In the genomic region with DNA sequence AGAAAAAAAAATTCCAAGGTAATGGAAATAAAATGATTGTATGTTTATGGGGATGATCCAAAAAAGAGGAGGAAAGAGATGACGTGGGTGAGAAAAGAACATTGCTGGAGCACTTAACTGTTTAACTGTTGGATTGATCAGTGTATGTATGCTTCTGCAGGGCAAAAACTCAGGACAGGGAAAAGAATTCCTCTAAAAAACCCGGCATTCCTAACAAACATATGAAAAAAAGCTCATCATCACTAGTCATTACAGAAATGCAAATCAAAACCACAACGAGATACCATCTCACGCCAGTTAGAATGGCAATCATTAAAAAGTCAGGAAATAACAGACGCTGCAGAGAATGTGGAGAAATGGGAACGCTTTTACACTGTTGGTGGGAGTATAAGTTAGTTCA, we compare ENCODE assay signal across 22 cellular contexts. TPM values are rescaled to one million over a fixed set of nuclear protein-coding genes. Genes with fewer than 3 reads are reported as not detected.
DNase-seq lines count a peak whose midpoint lies in the region; ATAC-seq and TF ChIP-seq lines count a peak whose summit lies in the region.
"Had no signal": no experiment of that assay in that cellular context is flagged by ENCODE, and none has a peak within 500 bp of the region (broad histone marks: within the 10 kb centered on the region; RNA-seq: fewer than 3 reads in every experiment).

No MANE protein-coding gene starts in this region.

- H3K4me3 ChIP-seq in neuronal stem cell (ENCODE audit: low read length in 2 of 2): no peak overlapping the region
- H3K4me3 ChIP-seq: Peyer's patch had no signal

- H3K27ac Mint-ChIP-seq in natural killer cell (peak overlapping the region; percentile 47 to 97), chondrocyte (ENCODE audit: unreplicated experiment) (no peak overlapping the region), nephron progenitor cell (no peak overlapping the region)
- H3K27ac Mint-ChIP-seq in natural killer cell treated with Interleukin-12 subunit alpha and Interleukin-12 subunit beta and Interleukin-15 and Interleukin-18, amount 100 ng/mL, for 72 hours: no peak overlapping the region

- no peak overlapping the region for H2AFZ ChIP-seq in neuronal stem cell (ENCODE audit: low read length)

- no peak overlapping the region for H4K8ac ChIP-seq in neuronal stem cell (ENCODE audit: low read depth, low read length)

- no peak overlapping the region for H3K23ac ChIP-seq in neuronal stem cell (ENCODE audit: low read depth, low read length, poor library complexity)

- H2BK5ac ChIP-seq in neuronal stem cell (ENCODE audit: low read length): no peak overlapping the region

- H3K4me1 ChIP-seq in foreskin keratinocyte (peaks cover 14% of the 10 kb centered on the region), neuronal stem cell (ENCODE audit: control insufficient read depth in 2 of 2, insufficient read depth in 1 of 2, low read depth in 1 of 2, low read length in 2 of 2) (peaks cover 4 to 15% of the 10 kb centered on the region in 2 donors)

- H2BK15ac ChIP-seq in neuronal stem cell (ENCODE audit: low read length): no peak overlapping the region

- no peak overlapping the region for H2BK120ac ChIP-seq in neuronal stem cell (ENCODE audit: low read depth, low read length)

- TF ChIP-seq CTCF in natural killer cell (IDR thresholded peaks at IDR 0.05) (no peak), chondrocyte (IDR thresholded peaks at IDR 0.05) (no peak), nephron progenitor cell (IDR thresholded peaks at IDR 0.05) (no peak), foreskin keratinocyte (conservative IDR thresholded peaks at IDR 0.05) (no peak)

- H3K4me3 Mint-ChIP-seq in natural killer cell (peak overlapping the region; percentile 57), chondrocyte (ENCODE audit: unreplicated experiment) (peak overlapping the region; percentile 13), nephron progenitor cell (peak overlapping the region; percentile 19)
- no peak overlapping the region for H3K4me3 Mint-ChIP-seq in natural killer cell treated with Interleukin-12 subunit alpha and Interleukin-12 subunit beta and Interleukin-15 and Interleukin-18, amount 100 ng/mL, for 72 hours

- H4K91ac ChIP-seq in neuronal stem cell (ENCODE audit: low read depth, low read length, poor library complexity): no peak overlapping the region

- DNase-seq in natural killer cell (no peak), chondrocyte (ENCODE audit: low spot score) (no peak), nephron progenitor cell (no peak), foreskin keratinocyte (no peak), NCI-H446 treated with DMSO at 0.1 percent for 48 hours (lab: John Stamatoyannopoulos, UW) (no peak), neuronal stem cell (ENCODE audit: low spot score) (no peak)
- DNase-seq in natural killer cell treated with Interleukin-12 subunit alpha and Interleukin-12 subunit beta and Interleukin-15 and Interleukin-18, amount 100 ng/mL, for 72 hours (ENCODE audit: low spot score): no peak
- DNase-seq: 8988T; AML-193; DMS 273 treated with DMSO at 0.1 percent for 48 hours; DND-41; Karpas-422; NCI-H1694 treated with DMSO at 0.1 percent for 48 hours; NCI-H2227 treated with DMSO at 0.1 percent for 48 hours; NCI-H510A treated with DMSO at 0.1 percent for 48 hours; NCI-H748 treated with DMSO at 0.1 percent for 48 hours; NK-92 treated with Interleukin-12 subunit alpha and Interleukin-12 subunit beta, amount 100 ng/mL, for 24 hours; Peyer's patch had no signal

- intact Hi-C loops in natural killer cell (cut with micrococcal nuclease): no loop called here

- no peak overlapping the region for H2BK12ac ChIP-seq in neuronal stem cell (ENCODE audit: low read length)

- peaks cover 29% of the 10 kb centered on the region in 2 donors for H3K4me1 Mint-ChIP-seq in natural killer cell
- H3K4me1 Mint-ChIP-seq in natural killer cell treated with Interleukin-12 subunit alpha and Interleukin-12 subunit beta and Interleukin-15 and Interleukin-18, amount 100 ng/mL, for 72 hours (ENCODE audit: low read depth in 2 of 2): peaks cover 21 to 22% of the 10 kb centered on the region in 2 donors
- peaks cover 34% of the 10 kb centered on the region for H3K4me1 Mint-ChIP-seq in chondrocyte (ENCODE audit: low read depth)
- H3K4me1 Mint-ChIP-seq in nephron progenitor cell: peaks cover 56% of the 10 kb centered on the region

- no peaks in the 10 kb centered on the region for H3K27me3 ChIP-seq in foreskin keratinocyte
- H3K27me3 ChIP-seq in neuronal stem cell (ENCODE audit: control insufficient read depth in 3 of 3, insufficient read depth in 3 of 3, low read depth in 1 of 3, low read length in 3 of 3): peaks cover 0 to 3% (median 0%) of the 10 kb centered on the region in 3 experiments
- H3K27me3 ChIP-seq: Peyer's patch had no signal

- H3K14ac ChIP-seq in neuronal stem cell (ENCODE audit: low read length): no peak overlapping the region

- H3K36me3 ChIP-seq in neuronal stem cell (replicated peaks in 1 of 2; ENCODE audit: control insufficient read depth in 2 of 2, insufficient read depth in 2 of 2, low read length in 2 of 2): no peaks in the 10 kb centered on the region
- H3K36me3 ChIP-seq: Peyer's patch had no signal

- ATAC-seq in natural killer cell: no peak
- ATAC-seq in natural killer cell treated with Interleukin-12 subunit alpha and Interleukin-12 subunit beta and Interleukin-15 and Interleukin-18, amount 100 ng/mL, for 72 hours: no peak
- no peak for ATAC-seq in foreskin keratinocyte
- no peak for ATAC-seq in esophagus mucosa
- ATAC-seq: SK-N-SH treated with all-trans-retinoic acid at 6 μM for 48 hours had no signal

- H3K9me3 Mint-ChIP-seq in natural killer cell (no peaks in the 10 kb centered on the region), chondrocyte (ENCODE audit: low read depth) (no peaks in the 10 kb centered on the region), nephron progenitor cell (no peaks in the 10 kb centered on the region)
- no peaks in the 10 kb centered on the region for H3K9me3 Mint-ChIP-seq in natural killer cell treated with Interleukin-12 subunit alpha and Interleukin-12 subunit beta and Interleukin-15 and Interleukin-18, amount 100 ng/mL, for 72 hours

- no peak overlapping the region for H3K4ac ChIP-seq in neuronal stem cell (ENCODE audit: low read length)

- no peaks in the 10 kb centered on the region for H3K79me1 ChIP-seq in neuronal stem cell (ENCODE audit: low read depth, low read length)

- no peaks in the 10 kb centered on the region for H3K9me3 ChIP-seq in neuronal stem cell (replicated peaks in 1 of 2; ENCODE audit: control insufficient read depth in 2 of 2, insufficient read depth in 1 of 2, low read depth in 1 of 2, low read length in 2 of 2)
- H3K9me3 ChIP-seq: Peyer's patch had no signal

- no peak overlapping the region for H3K27ac ChIP-seq in foreskin keratinocyte
- H3K27ac ChIP-seq in neuronal stem cell (replicated peaks; ENCODE audit: low read length): no peak overlapping the region
- H3K27ac ChIP-seq: C4-2B, Peyer's patch had no signal

- H3K18ac ChIP-seq in neuronal stem cell (ENCODE audit: low read length): no peak overlapping the region

- H3K36me3 Mint-ChIP-seq in natural killer cell: no peaks in the 10 kb centered on the region
- H3K36me3 Mint-ChIP-seq in natural killer cell treated with Interleukin-12 subunit alpha and Interleukin-12 subunit beta and Interleukin-15 and Interleukin-18, amount 100 ng/mL, for 72 hours: no peaks in the 10 kb centered on the region
- H3K36me3 Mint-ChIP-seq in chondrocyte (ENCODE audit: low read depth): peaks cover 4% of the 10 kb centered on the region
- no peaks in the 10 kb centered on the region for H3K36me3 Mint-ChIP-seq in nephron progenitor cell (ENCODE audit: low read depth)

- H3K4me2 ChIP-seq in neuronal stem cell (ENCODE audit: insufficient read depth, low read length, poor library complexity, severe bottlenecking): no peak overlapping the region

- H3K9ac ChIP-seq in neuronal stem cell (ENCODE audit: low read depth, low read length, poor library complexity): no peak overlapping the region

- 100% methylated on average over 1 of the region's 6 CpGs; no CpG with 5 or more reads in 1 of the 2 donors for WGBS in neuronal stem cell (ENCODE audit: extremely low coverage in 2 of 2, insufficient read length in 2 of 2, insufficient replicate concordance in 1 of 2), 2 donors

- H3K27me3 Mint-ChIP-seq in natural killer cell (ENCODE audit: low read depth in 2 of 2): peaks cover 0 to 3% of the 10 kb centered on the region in 2 donors
- peaks cover 0 to 3% of the 10 kb centered on the region in 2 donors for H3K27me3 Mint-ChIP-seq in natural killer cell treated with Interleukin-12 subunit alpha and Interleukin-12 subunit beta and Interleukin-15 and Interleukin-18, amount 100 ng/mL, for 72 hours
- no peaks in the 10 kb centered on the region for H3K27me3 Mint-ChIP-seq in chondrocyte (ENCODE audit: low read depth)
- peaks cover 6% of the 10 kb centered on the region for H3K27me3 Mint-ChIP-seq in nephron progenitor cell (ENCODE audit: low read depth, poor library complexity)

- H2AK5ac ChIP-seq in neuronal stem cell (ENCODE audit: low read depth, low read length): no peak overlapping the region

RNA-seq across cellular contexts. Expression of gene PHLDB2, which starts 1.6 kb away (rescaled TPM):
- total RNA-seq in natural killer cell (10 to 100 TPM; 63.3 to 93.4 (median 64.0) TPM), chondrocyte (70.3 to 138 TPM (median 133 TPM) in 3 replicates), foreskin keratinocyte (93.8 and 110 TPM in 2 replicates), esophagus mucosa (22.2 TPM)
- total RNA-seq in natural killer cell treated with Interleukin-12 subunit alpha and Interleukin-12 subunit beta and Interleukin-15 and Interleukin-18, amount 100 ng/mL, for 72 hours: 10 to 100 TPM; 12.2 to 13.6 TPM
- 28.0 and 35.5 TPM in 2 replicates for polyA plus RNA-seq in foreskin keratinocyte
- 4.5 TPM for polyA plus RNA-seq in neuronal stem cell (2013, experiment 1 of 2)
- polyA plus RNA-seq in neuronal stem cell (2013, experiment 2 of 2): 4.6 TPM
- total RNA-seq: G401 had no signal

Comparison
In these comparisons a context has a peak if more than half of its experiments do, and no peak if none do; other contexts are left out.
1. H3K27ac Mint-ChIP-seq: peak in natural killer cell (2 of 2); none in natural killer cell treated with Interleukin-12 subunit alpha and Interleukin-12 subunit beta and Interleukin-15 and Interleukin-18, amount 100 ng/mL, for 72 hours (0 of 2), chondrocyte (single experiment) and nephron progenitor cell (single experiment).